Comparison of ENCODE assay signal across 19 cellular contexts in genomic region chr6:20998748-20999448, GRCh38.
"Had no signal": no experiment of that assay in that cellular context is flagged by ENCODE, and none has a peak within 500 bp of the region (broad histone marks: within the 10 kb centered on the region; RNA-seq: fewer than 3 reads in every experiment).

No MANE protein-coding gene starts in this region.

- DNase-seq: activated CD4-positive, alpha-beta T cell treated with anti-CD3 and anti-CD28 coated beads, Interleukin-2, amount 10 ng/mL, durations not matched to agents 24 days and 14 days; activated CD4-positive, CD25-positive, alpha-beta regulatory T cell; activated CD8-positive, alpha-beta memory T cell treated with anti-CD3 and anti-CD28 coated beads for 24 hours; activated gamma-delta T cell treated with Interleukin-2 at 50 U/mL for 16 hours; amniotic stem cell; caudate nucleus; erythroblast; hypothalamus; kidney; occipital lobe; stimulated activated CD4-positive, alpha-beta T cell treated with anti-CD3 and anti-CD28 coated beads, Interleukin-15, amount 100 ng/mL, for 24 hours; stimulated activated CD4-positive, alpha-beta T cell treated with anti-CD3 and anti-CD28 coated beads, Interleukin-4, amount 100 ng/mL, for 1 hour; stimulated activated naive CD4-positive, alpha-beta T cell treated with Interleukin-2 at 50 U/mL for 16 hours; T-helper 2 cell; trophoblast cell had no signal

- ATAC-seq: natural killer cell treated with Interleukin-12 subunit alpha and Interleukin-12 subunit beta and Interleukin-15 and Interleukin-18, amount 100 ng/mL, for 72 hours had no signal

- H3K4me3 ChIP-seq: right atrium auricular region, skin epidermis, suprapubic skin had no signal

- H3K27me3 ChIP-seq: right atrium auricular region, suprapubic skin had no signal

- H3K36me3 ChIP-seq: right atrium auricular region, suprapubic skin had no signal
